In the genomic region with DNA sequence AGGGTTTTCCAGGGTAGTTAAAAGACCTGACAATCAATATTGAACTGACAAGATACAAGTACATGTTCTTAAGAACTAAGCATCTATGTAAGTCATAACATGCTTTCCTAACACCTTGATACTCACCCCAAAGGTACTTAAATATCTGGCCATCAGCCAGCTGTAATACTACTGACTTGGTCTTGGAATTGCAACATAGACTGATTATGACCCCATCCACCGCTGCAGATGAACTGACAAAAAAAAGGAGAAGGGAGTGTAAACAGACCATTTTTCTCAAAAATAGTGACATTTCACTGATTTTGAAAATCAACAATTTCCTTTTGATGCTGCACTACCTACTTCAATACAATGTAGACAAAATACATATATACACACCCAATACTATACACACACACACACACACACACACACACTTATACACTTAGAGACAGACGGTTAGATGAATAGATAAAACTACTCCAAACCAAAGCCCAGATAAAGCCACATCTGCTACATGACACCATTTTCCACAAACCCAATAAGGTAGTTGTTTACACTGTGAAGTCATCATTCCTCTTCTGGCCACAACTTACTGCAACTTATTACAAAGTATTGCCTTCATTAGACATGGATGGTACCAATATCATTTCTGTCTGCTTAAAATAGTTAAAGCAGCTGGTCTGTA, we compare ENCODE assay signal across 1 cellular context.
TF ChIP-seq lines count a peak whose summit lies in the region.

No MANE protein-coding gene starts in this region.

TF ChIP-seq in HEK293, 187 proteins besides CTCF, POLR2A, EP300 and RAD21 (continued from another document):
- TF ChIP-seq, protein P1, sequence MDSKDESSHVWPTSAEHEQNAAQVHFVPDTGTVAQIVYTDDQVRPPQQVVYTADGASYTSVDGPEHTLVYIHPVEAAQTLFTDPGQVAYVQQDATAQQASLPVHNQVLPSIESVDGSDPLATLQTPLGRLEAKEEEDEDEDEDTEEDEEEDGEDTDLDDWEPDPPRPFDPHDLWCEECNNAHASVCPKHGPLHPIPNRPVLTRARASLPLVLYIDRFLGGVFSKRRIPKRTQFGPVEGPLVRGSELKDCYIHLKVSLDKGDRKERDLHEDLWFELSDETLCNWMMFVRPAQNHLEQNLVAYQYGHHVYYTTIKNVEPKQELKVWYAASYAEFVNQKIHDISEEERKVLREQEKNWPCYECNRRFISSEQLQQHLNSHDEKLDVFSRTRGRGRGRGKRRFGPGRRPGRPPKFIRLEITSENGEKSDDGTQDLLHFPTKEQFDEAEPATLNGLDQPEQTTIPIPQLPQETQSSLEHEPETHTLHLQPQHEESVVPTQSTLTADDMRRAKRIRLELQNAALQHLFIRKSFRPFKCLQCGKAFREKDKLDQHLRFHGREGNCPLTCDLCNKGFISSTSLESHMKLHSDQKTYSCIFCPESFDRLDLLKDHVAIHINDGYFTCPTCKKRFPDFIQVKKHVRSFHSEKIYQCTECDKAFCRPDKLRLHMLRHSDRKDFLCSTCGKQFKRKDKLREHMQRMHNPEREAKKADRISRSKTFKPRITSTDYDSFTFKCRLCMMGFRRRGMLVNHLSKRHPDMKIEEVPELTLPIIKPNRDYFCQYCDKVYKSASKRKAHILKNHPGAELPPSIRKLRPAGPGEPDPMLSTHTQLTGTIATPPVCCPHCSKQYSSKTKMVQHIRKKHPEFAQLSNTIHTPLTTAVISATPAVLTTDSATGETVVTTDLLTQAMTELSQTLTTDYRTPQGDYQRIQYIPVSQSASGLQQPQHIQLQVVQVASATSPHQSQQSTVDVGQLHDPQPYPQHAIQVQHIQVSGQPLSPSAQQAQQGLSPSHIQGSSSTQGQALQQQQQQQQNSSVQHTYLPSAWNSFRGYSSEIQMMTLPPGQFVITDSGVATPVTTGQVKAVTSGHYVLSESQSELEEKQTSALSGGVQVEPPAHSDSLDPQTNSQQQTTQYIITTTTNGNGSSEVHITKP (tag by site-specific recombination; IDR thresholded peaks at IDR 0.05): peak; percentile 57; the same call in 1 of the 2 replicates
- TF ChIP-seq KLF7 (tag by site-specific recombination; IDR thresholded peaks at IDR 0.05; ENCODE audit: borderline replicate concordance) (no peak), ZNF629 (tag by site-specific recombination; IDR thresholded peaks at IDR 0.05) (peak; percentile 82), ZNF350 (tag by site-specific recombination; IDR thresholded peaks at IDR 0.05) (no peak), ZNF560 (tag by site-specific recombination; IDR thresholded peaks at IDR 0.05; ENCODE audit: borderline replicate concordance) (no peak), ZBTB21 (tag by site-specific recombination; IDR thresholded peaks at IDR 0.05) (0 out of 2 replicates have a peak, but pooled peaks have one; percentile 40)
- TF ChIP-seq, protein P2, sequence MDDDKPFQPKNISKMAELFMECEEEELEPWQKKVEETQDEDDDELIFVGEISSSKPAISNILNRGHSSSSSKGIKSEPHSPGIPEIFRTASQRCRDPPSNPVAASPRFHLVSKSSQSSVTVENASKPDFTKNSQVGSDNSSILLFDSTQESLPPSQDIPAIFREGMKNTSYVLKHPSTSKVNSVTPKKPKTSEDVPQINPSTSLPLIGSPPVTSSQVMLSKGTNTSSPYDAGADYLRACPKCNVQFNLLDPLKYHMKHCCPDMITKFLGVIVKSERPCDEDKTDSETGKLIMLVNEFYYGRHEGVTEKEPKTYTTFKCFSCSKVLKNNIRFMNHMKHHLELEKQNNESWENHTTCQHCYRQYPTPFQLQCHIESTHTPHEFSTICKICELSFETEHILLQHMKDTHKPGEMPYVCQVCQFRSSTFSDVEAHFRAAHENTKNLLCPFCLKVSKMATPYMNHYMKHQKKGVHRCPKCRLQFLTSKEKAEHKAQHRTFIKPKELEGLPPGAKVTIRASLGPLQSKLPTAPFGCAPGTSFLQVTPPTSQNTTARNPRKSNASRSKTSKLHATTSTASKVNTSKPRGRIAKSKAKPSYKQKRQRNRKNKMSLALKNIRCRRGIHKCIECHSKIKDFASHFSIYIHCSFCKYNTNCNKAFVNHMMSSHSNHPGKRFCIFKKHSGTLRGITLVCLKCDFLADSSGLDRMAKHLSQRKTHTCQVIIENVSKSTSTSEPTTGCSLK (tag by site-specific recombination; IDR thresholded peaks at IDR 0.05): no peak
- TF ChIP-seq, protein P3, sequence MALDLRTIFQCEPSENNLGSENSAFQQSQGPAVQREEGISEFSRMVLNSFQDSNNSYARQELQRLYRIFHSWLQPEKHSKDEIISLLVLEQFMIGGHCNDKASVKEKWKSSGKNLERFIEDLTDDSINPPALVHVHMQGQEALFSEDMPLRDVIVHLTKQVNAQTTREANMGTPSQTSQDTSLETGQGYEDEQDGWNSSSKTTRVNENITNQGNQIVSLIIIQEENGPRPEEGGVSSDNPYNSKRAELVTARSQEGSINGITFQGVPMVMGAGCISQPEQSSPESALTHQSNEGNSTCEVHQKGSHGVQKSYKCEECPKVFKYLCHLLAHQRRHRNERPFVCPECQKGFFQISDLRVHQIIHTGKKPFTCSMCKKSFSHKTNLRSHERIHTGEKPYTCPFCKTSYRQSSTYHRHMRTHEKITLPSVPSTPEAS (tag by site-specific recombination; IDR thresholded peaks at IDR 0.05): peak; percentile 14; the same call in 1 of the 2 replicates
